Comparison of ENCODE assay signal across 8 cellular contexts in the genomic region with DNA sequence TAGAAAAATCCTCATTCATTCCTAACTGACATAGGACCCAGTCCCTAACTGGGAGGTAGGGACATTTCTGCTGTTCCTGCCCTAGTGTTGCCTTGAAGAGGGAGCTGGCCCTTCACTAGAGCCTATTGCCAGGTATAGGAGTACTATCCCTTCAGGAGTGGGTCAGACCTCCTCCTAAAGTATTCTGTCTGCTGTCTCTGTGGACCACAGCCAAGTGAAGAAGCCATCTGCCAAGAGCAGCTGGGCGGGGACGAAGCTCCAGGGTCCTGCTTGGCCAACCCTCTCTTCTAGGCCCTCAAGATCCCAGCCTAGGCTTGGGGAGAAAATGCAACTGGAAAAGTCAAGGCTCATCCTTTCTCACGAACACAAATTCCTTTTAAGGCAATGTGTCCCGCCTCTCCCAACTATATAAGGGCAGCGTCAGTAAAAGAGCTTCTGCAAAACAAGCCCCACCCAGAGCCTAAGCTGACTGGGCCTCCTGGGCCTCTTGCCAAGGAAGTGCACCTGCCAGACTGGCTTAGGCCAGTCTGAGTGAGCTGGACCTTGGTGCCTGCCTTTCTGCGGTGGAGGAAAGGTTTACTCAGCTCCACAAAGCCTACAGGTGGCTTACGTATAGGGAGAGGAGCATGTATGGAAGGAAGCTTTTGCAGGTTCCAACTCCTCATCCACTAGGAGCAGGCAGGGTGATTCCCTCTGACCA.
DNase-seq lines count a peak whose midpoint lies in the region; ATAC-seq and TF ChIP-seq lines count a peak whose summit lies in the region.

No MANE protein-coding gene starts in this region.

- no peak overlapping the region for H3K9ac ChIP-seq in SK-N-MC (ENCODE audit: insufficient read length)

- H3K9me3 ChIP-seq in SK-N-MC (ENCODE audit: low read depth, low read length), result no peaks in the 10 kb centered on the region

- ATAC-seq in HG02610 (IDR thresholded peaks at IDR 0.05; ENCODE audit: unreplicated experiment), result peak; percentile 38

- no peak for TF ChIP-seq POLR2A in NB4 (IDR thresholded peaks at IDR 0.05; ENCODE audit: extremely low read depth, insufficient read length)

- H3K27ac ChIP-seq in SK-N-MC (no peak overlapping the region), cingulate gyrus (ENCODE audit: low read depth, low read length) (peak overlapping the region; percentile 60)

- no peaks in the 10 kb centered on the region for H3K36me3 ChIP-seq in SK-N-MC (ENCODE audit: insufficient read depth, low read length)

- no peak overlapping the region for H3K4me3 ChIP-seq in NB4 (ENCODE audit: low read depth, low read length)
- H3K4me3 ChIP-seq in SK-N-MC, result peak overlapping the region; percentile 79

- no peak for TF ChIP-seq CTCF in NB4 (IDR thresholded peaks at IDR 0.05; ENCODE audit: low read depth, low read length)

- DNase-seq in activated effector memory CD4-positive, alpha-beta T cell treated with anti-CD3 and anti-CD28 coated beads, Interleukin-2, amount 50 U/mL, for 16 hours, result peak; percentile 75
- DNase-seq in activated effector memory CD4-positive, alpha-beta T cell treated with Interleukin-2 at 50 U/mL for 16 hours, result no peak
- DNase-seq in NB4 (ENCODE audit: low read depth) (peak; percentile 68), SK-N-MC (ENCODE audit: low read depth, low spot score) (no peak), kidney glomerular epithelial cell (lab: John Stamatoyannopoulos, UW) (peak; percentile 93)
- DNase-seq in stimulated activated CD4-positive, alpha-beta T cell treated with anti-CD3 and anti-CD28 coated beads, Interleukin-2, amount 100 ng/mL, for 48 hours, result peak; percentile 7

Comparison
In these comparisons a context has a peak if more than half of its experiments do, and no peak if none do; other contexts are left out.
1. DNase-seq: peak in activated effector memory CD4-positive, alpha-beta T cell treated with anti-CD3 and anti-CD28 coated beads, Interleukin-2, amount 50 U/mL, for 16 hours (single experiment), NB4 (single experiment), kidney glomerular epithelial cell (single experiment) and stimulated activated CD4-positive, alpha-beta T cell treated with anti-CD3 and anti-CD28 coated beads, Interleukin-2, amount 100 ng/mL, for 48 hours (2 of 2); none in activated effector memory CD4-positive, alpha-beta T cell treated with Interleukin-2 at 50 U/mL for 16 hours (single experiment) and SK-N-MC (single experiment).